15 cellular contexts compared by ENCODE assay signal in the genomic region with DNA sequence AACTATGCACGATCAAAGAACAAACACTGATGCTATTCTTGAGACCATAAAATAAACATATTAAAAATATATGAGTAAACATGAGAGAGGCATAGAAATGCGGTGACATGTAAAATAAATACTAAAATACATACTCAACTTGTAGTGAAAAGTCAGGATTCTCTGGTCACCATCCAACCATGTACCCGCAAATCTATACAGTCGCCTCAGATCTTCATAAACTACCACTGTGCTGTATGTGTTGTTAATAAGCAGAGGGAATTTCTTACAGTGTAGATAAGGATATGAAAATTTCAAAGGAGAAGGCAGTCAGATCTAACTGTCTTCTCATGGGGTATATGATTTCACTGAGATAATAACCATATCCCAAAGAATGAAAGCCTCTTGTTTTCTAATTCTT.
"Had no signal": no experiment of that assay in that cellular context is flagged by ENCODE, and none has a peak within 500 bp of the region (broad histone marks: within the 10 kb centered on the region; RNA-seq: fewer than 3 reads in every experiment).

No MANE protein-coding gene starts in this region.

- H3K27ac Mint-ChIP-seq: stimulated activated naive CD8-positive, alpha-beta T cell treated with anti-CD3 and anti-CD28 coated beads, Interleukin-15, Interleukin-2, amounts not matched to agents 100 ng/mL and 50 ng/mL, for 24 hours; type B pancreatic cell had no signal

- H3K4me1 Mint-ChIP-seq: naive B cell had no signal

- H3K9me3 Mint-ChIP-seq: stimulated activated naive CD8-positive, alpha-beta T cell treated with anti-CD3 and anti-CD28 coated beads, Interleukin-15, Interleukin-2, amounts not matched to agents 100 ng/mL and 50 ng/mL, for 24 hours; type B pancreatic cell had no signal

- H3K4me3 ChIP-seq: ascending aorta, left lung, skin epidermis had no signal

- DNase-seq: activated CD4-positive, alpha-beta T cell treated with anti-CD3 and anti-CD28 coated beads, Interleukin-2, amount 50 U/mL, for 4 hours; activated CD4-positive, CD25-positive, alpha-beta regulatory T cell treated with anti-CD3 and anti-CD28 coated beads, Interleukin-2, amount 50 U/mL, for 72 hours; activated naive CD4-positive, alpha-beta T cell treated with Interleukin-2 at 50 U/mL for 16 hours; activated T-cell treated with anti-CD3 and anti-CD28 coated beads for 4 hours; kidney; left lung; naive B cell; retina; T-helper 1 cell; T1000 had no signal

- H3K9me3 ChIP-seq: left lung had no signal

- H3K27me3 Mint-ChIP-seq: naive B cell; stimulated activated naive CD8-positive, alpha-beta T cell treated with anti-CD3 and anti-CD28 coated beads, Interleukin-15, Interleukin-2, amounts not matched to agents 100 ng/mL and 50 ng/mL, for 24 hours; type B pancreatic cell had no signal

- H3K27ac ChIP-seq: epithelial cell of prostate, left lung, skin epidermis had no signal

- H3K36me3 ChIP-seq: ascending aorta, left lung had no signal

- H3K36me3 Mint-ChIP-seq: naive B cell, type B pancreatic cell had no signal

- H3K27me3 ChIP-seq: ascending aorta, left lung had no signal

- H3K4me1 ChIP-seq: left lung had no signal

- H3K4me3 Mint-ChIP-seq: naive B cell; stimulated activated naive CD8-positive, alpha-beta T cell treated with anti-CD3 and anti-CD28 coated beads, Interleukin-15, Interleukin-2, amounts not matched to agents 100 ng/mL and 50 ng/mL, for 24 hours; type B pancreatic cell had no signal
